Comparison of ENCODE assay signal across 9 cellular contexts in the genomic region with DNA sequence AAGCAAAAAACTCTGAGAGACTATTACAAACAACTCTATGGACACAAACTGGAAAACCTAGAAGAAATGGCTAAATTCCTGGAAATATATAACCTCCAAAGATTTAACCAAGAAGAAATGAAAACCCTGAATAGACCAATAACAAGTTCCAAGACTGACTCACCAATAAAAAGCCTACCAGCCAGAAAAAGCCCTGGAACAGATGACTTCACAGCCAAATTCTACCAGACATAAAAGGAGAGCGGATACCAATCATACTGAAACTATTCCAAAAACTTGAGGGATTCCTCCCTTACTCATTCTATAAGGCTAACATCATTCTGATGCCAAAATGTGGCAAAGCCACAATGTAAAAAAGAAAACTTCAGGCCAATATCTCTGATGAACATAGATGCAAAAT. TPM values are rescaled to one million over a fixed set of nuclear protein-coding genes. Genes with fewer than 3 reads are reported as not detected.
A peak's percentile ranks its signal among the peaks of the same experiment; 100 is the strongest.
DNase-seq lines count a peak whose midpoint lies in the region; TF ChIP-seq lines count a peak whose summit lies in the region.
"Not testable (repeated sequence)": the region's sequence is repeated elsewhere in the genome, so short reads cannot be mapped to it uniquely, and the experiment has no call there.
"Had no signal": no experiment of that assay in that cellular context is flagged by ENCODE, and none has a peak within 500 bp of the region (broad histone marks: within the 10 kb centered on the region; RNA-seq: fewer than 3 reads in every experiment).

No MANE protein-coding gene starts in this region.

- not testable (repeated sequence) for H3F3A ChIP-seq in GM23248 (ENCODE audit: insufficient read depth); SK-N-SH (replicated peaks; ENCODE audit: insufficient read depth)

- H3K4me1 ChIP-seq in GM23248 (ENCODE audit: insufficient read depth); SK-N-SH (ENCODE audit: control insufficient read depth in 1 of 2, insufficient read depth in 2 of 2, low read depth in 1 of 2, low read length in 1 of 2): not testable (repeated sequence)

- in situ Hi-C loops in GM23248 (cut with MboI): not testable (repeated sequence)

- TF ChIP-seq EP300 in SK-N-SH (IDR thresholded peaks at IDR 0.05; ENCODE audit: borderline replicate concordance in 1 of 2, low read depth in 1 of 2, low read length in 1 of 2): peak in 1 of 2 experiments; percentile 19; a peak in 1 of 4 replicates

- H3K9me3 ChIP-seq in GM23248 (ENCODE audit: low read depth); MG63; SK-N-SH: not testable (repeated sequence)

- H2AFZ ChIP-seq in GM23248; SK-N-SH (ENCODE audit: low read depth): not testable (repeated sequence)

- H3K4me2 ChIP-seq in GM23248 (ENCODE audit: unreplicated experiment); SK-N-SH: not testable (repeated sequence)

- CTCF ChIA-PET in AG04449 (lab: Yijun Ruan, JAX); SK-N-SH (lab: Yijun Ruan, JAX): not testable (repeated sequence)

- not testable (repeated sequence) for H3K9ac ChIP-seq in GM23248, SK-N-SH

- H3K4me3 ChIP-seq in AG04449 (ENCODE audit: low read depth, low read length); GM23248; MG63; SK-N-SH (ENCODE audit: low read depth in 2 of 2, low read length in 1 of 2); skeletal muscle cell (ENCODE audit: low read depth, low read length): not testable (repeated sequence)

- not testable (repeated sequence) for TF ChIP-seq CTCF in AG04449 (IDR thresholded peaks at IDR 0.05; ENCODE audit: insufficient read depth, low read length, missing control alignments); SK-N-SH (IDR thresholded peaks at IDR 0.05)

- not testable (repeated sequence) for H3K36me3 ChIP-seq in GM23248 (ENCODE audit: low read depth); MG63; SK-N-SH (replicated peaks in 1 of 2; ENCODE audit: control insufficient read depth in 1 of 2, insufficient read depth in 2 of 2, low read length in 1 of 2)

- 21 to 26% methylated on average over 1 of the region's 1 CpG for WGBS in GM23248 (ENCODE audit: low coverage in 1 of 2, low lambda C conversion rate in 2 of 2, missing lambda C conversion rate in 2 of 2), 2 experiments
- 31% methylated on average over 1 of the region's 1 CpG for WGBS in SK-N-SH (ENCODE audit: low lambda C conversion rate)

- H3K27ac ChIP-seq in GM23248: not testable (repeated sequence)
- H3K27ac ChIP-seq in SK-N-SH (ENCODE audit: low read depth in 2 of 2, low read length in 1 of 2): peak overlapping the region in 1 of 2 experiments; percentile 22; a peak in 1 of 4 replicates

- H3K79me2 ChIP-seq in GM23248 (ENCODE audit: insufficient read depth); SK-N-SH (ENCODE audit: insufficient read depth): not testable (repeated sequence)

- POLR2A ChIA-PET in AG04449 (lab: Yijun Ruan, JAX); SK-N-SH (lab: Yijun Ruan, JAX): not testable (repeated sequence)

- not testable (repeated sequence) for H4K20me1 ChIP-seq in GM23248 (ENCODE audit: insufficient read depth); SK-N-SH (ENCODE audit: insufficient read depth)

- DNase-seq in AG04449 (ENCODE audit: low read depth, low spot score): peak; percentile 59
- DNase-seq in GM23248: peak; percentile 44
- peak; percentile 48 for DNase-seq in MG63
- DNase-seq in SK-N-SH: not testable (repeated sequence)
- DNase-seq in astrocyte of the hippocampus (ENCODE audit: low read depth, low spot score): peak; percentile 69
- peak; percentile 2 for DNase-seq in fibroblast of gingiva (ENCODE audit: low read depth)
- DNase-seq in glomerular visceral epithelial cell (ENCODE audit: extremely low spot score): peak; percentile 59
- peak; percentile 55 for DNase-seq in skeletal muscle cell (ENCODE audit: low read depth)

- not testable (repeated sequence) for H3K27me3 ChIP-seq in GM23248 (replicated peaks; ENCODE audit: insufficient read depth); MG63; SK-N-SH (ENCODE audit: insufficient read depth)

- H3K9me2 ChIP-seq in GM23248 (ENCODE audit: insufficient read depth); SK-N-SH: not testable (repeated sequence)

- not testable (repeated sequence) for TF ChIP-seq RAD21 in SK-N-SH (IDR thresholded peaks at IDR 0.05; ENCODE audit: low read length)

TF ChIP-seq in SK-N-SH, 30 proteins besides CTCF, POLR2A, EP300 and RAD21:
- TF ChIP-seq JUND (IDR thresholded peaks at IDR 0.05): peak; percentile 49; the same call in 1 of the 2 replicates
- TF ChIP-seq TCF12 (IDR thresholded peaks at IDR 0.05): peak; percentile 38; the same call in 1 of the 2 replicates
- peak; percentile 32; the same call in 1 of the 2 replicates for TF ChIP-seq NFIC (IDR thresholded peaks at IDR 0.05; ENCODE audit: borderline replicate concordance)
- 0 out of 2 replicates have a peak, but pooled peaks have one; percentile 38 for TF ChIP-seq FOSL2 (IDR thresholded peaks at IDR 0.05; ENCODE audit: borderline replicate concordance, low read depth)
- peak; percentile 52; the same call in 1 of the 2 replicates for TF ChIP-seq TEAD4 (IDR thresholded peaks at IDR 0.05; ENCODE audit: borderline replicate concordance, insufficient read depth)
TF ChIP-seq in SK-N-SH: peak in this region for 5; not testable (repeated sequence) for 25.

RNA-seq across cellular contexts. Expression of a gene that starts 18.8 kb away (rescaled TPM):
- total RNA-seq in GM23248 (2014; rRNA removed; shearing (Covaris generic)): 0.43 TPM in 1 of 2 replicates, not detected in the other
- polyA plus RNA-seq in GM23248 (2016; fragmentation: Nextera tagmentation; extraction: Ambion mirVana) (0.15 and 0.31 TPM in 2 replicates), SK-N-SH (2012; rRNA removed) (4.8 and 8.8 TPM in 2 replicates)
- total RNA-seq in MG63 (2014; rRNA removed; shearing (Covaris generic); ENCODE audit: low replicate concordance): not detected in 2 replicates
- polyA plus RNA-seq in SK-N-SH (2012; cell fraction: cytosol; rRNA removed): 1.8 and 2.1 TPM in 2 replicates
- 19.8 and 46.5 TPM in 2 replicates for polyA plus RNA-seq in SK-N-SH (2012; cell fraction: nucleus; rRNA removed)
- polyA plus RNA-seq: CD14-positive monocyte had no signal
